In genomic region chr3:134485075-134485536, GRCh38 we compare ENCODE assay signal across 1 cellular context.
TF ChIP-seq lines count a peak whose summit lies in the region.

No MANE protein-coding gene starts in this region.

TF ChIP-seq in IMR-90, 13 proteins besides CTCF, POLR2A, EP300 and RAD21:
- TF ChIP-seq BHLHE40 (IDR thresholded peaks at IDR 0.05; ENCODE audit: low read depth, low read length), result peak; percentile 70
- TF ChIP-seq ELK1 (IDR thresholded peaks at IDR 0.05; ENCODE audit: borderline replicate concordance, low read depth, low read length), result no peak
- TF ChIP-seq NFE2L2 (IDR thresholded peaks at IDR 0.05; ENCODE audit: low read depth, low read length), result no peak
- no peak for TF ChIP-seq RFX5 (IDR thresholded peaks at IDR 0.05; ENCODE audit: low read depth, low read length)
- no peak for TF ChIP-seq MAFK (IDR thresholded peaks at IDR 0.05; ENCODE audit: low read depth, low read length)
- TF ChIP-seq USF2 (IDR thresholded peaks at IDR 0.05; ENCODE audit: low read depth, low read length), result peak; percentile 60
- TF ChIP-seq CHD1 (IDR thresholded peaks at IDR 0.05; ENCODE audit: low read depth, low read length), result no peak
- TF ChIP-seq SMC3 (IDR thresholded peaks at IDR 0.05; ENCODE audit: low read depth, low read length), result no peak
- no peak; the same call in 1 of the 2 replicates for TF ChIP-seq MAZ (IDR thresholded peaks at IDR 0.05; ENCODE audit: borderline replicate concordance, low read depth, low read length)
- no peak for TF ChIP-seq MXI1 (IDR thresholded peaks at IDR 0.05; ENCODE audit: borderline replicate concordance, low read depth, low read length)
- no peak for TF ChIP-seq CEBPB (IDR thresholded peaks at IDR 0.05; ENCODE audit: low read depth, low read length)
- no peak for TF ChIP-seq RCOR1 (IDR thresholded peaks at IDR 0.05; ENCODE audit: insufficient replicate concordance, low read length)
- TF ChIP-seq FOS (IDR thresholded peaks at IDR 0.05; ENCODE audit: low read depth, low read length), result no peak
